In the genomic region with DNA sequence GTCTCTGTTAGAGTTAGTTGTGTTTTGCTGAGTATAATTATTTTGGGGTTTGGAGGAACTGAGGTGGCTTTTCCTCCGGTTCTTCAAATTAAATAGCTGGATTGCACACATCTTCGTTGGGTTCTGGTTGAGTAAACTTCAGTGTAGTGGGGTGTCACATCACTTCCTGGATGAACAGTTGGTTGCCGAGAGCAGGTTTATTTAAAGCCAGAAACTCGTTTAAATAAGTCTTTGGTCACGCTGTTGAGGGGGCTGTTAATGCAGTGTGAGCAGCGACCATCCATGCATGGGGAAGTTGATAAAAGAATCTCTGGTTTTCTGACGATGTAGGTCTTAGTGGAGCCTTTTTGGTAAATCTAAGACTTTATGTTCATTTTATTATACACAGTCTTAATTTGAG, we compare ENCODE assay signal across 8 cellular contexts.
DNase-seq lines count a peak whose midpoint lies in the region; ATAC-seq and TF ChIP-seq lines count a peak whose summit lies in the region.

No MANE protein-coding gene starts in this region.

- H3K27me3 Mint-ChIP-seq in HFFc6 (ENCODE audit: insufficient read depth) (peaks cover 2% of the 10 kb centered on the region; the same call in 1 of the 2 replicates), brain (no peaks in the 10 kb centered on the region), nephron (ENCODE audit: low read depth) (peaks cover 18% of the 10 kb centered on the region)

- H3K4me3 Mint-ChIP-seq in HFFc6 (peak overlapping the region; percentile 26; the same call in 1 of the 2 replicates), brain (peak overlapping the region; percentile 76 to 83 (median 80)), nephron (peak overlapping the region; percentile 57 to 70 (median 70))

- H3K9me3 ChIP-seq in BE2C = no peaks in the 10 kb centered on the region

- no peaks in the 10 kb centered on the region for H3K27me3 ChIP-seq in BE2C

- no peaks in the 10 kb centered on the region for H3K36me3 ChIP-seq in BE2C

- no peak for TF ChIP-seq CTCF in GM12864 (IDR thresholded peaks at IDR 0.05; ENCODE audit: low read depth, low read length, missing control alignments)
- TF ChIP-seq CTCF in HFFc6 (IDR thresholded peaks at IDR 0.05) = no peak
- no peak for TF ChIP-seq CTCF in brain (conservative IDR thresholded peaks at IDR 0.05)
- no peak for TF ChIP-seq CTCF in nephron (IDR thresholded peaks at IDR 0.05; ENCODE audit: unreplicated experiment in 3 of 3)
- no peak for TF ChIP-seq CTCF in BE2C (IDR thresholded peaks at IDR 0.05; ENCODE audit: low read depth, low read length)

- H3K27ac Mint-ChIP-seq in HFFc6 (no peak overlapping the region), brain (peak overlapping the region; percentile 48 to 94 (median 80)), nephron (peak overlapping the region; percentile 84 to 95 (median 91))

- DNase-seq in GM12864 (ENCODE audit: low read depth) (peak; percentile 33), HFFc6 (no peak), BE2C (no peak), retina (no peak), SIG-M5 (lab: John Stamatoyannopoulos, UW) (no peak)

- ATAC-seq in GM21528 (IDR thresholded peaks at IDR 0.05; ENCODE audit: low FRiP score, unreplicated experiment) = no peak

- no peaks in the 10 kb centered on the region for H3K36me3 Mint-ChIP-seq in HFFc6 (ENCODE audit: low read depth)
- H3K36me3 Mint-ChIP-seq in brain = no peaks in the 10 kb centered on the region
- no peaks in the 10 kb centered on the region for H3K36me3 Mint-ChIP-seq in nephron (ENCODE audit: low read depth)

- H3K4me3 ChIP-seq in GM12864 (ENCODE audit: low read depth, low read length) (no peak overlapping the region), BE2C (ENCODE audit: low read depth, low read length) (no peak overlapping the region)

- peaks cover 30% of the 10 kb centered on the region for H3K4me1 Mint-ChIP-seq in HFFc6 (ENCODE audit: low read depth)
- peaks cover 39% of the 10 kb centered on the region for H3K4me1 Mint-ChIP-seq in brain
- H3K4me1 Mint-ChIP-seq in nephron = peaks cover 29% of the 10 kb centered on the region

- no peaks in the 10 kb centered on the region for H3K9me3 Mint-ChIP-seq in HFFc6
- no peaks in the 10 kb centered on the region for H3K9me3 Mint-ChIP-seq in brain
- H3K9me3 Mint-ChIP-seq in nephron = no peaks in the 10 kb centered on the region

- H3K4me1 ChIP-seq in BE2C = no peaks in the 10 kb centered on the region

Comparison
In these comparisons a context has a peak if more than half of its experiments do, and no peak if none do; other contexts are left out.
1. H3K4me3 Mint-ChIP-seq: peak in every context shown above with its lines; median percentile 80 in brain; 70 in nephron; 26 in HFFc6.